In the genomic region with DNA sequence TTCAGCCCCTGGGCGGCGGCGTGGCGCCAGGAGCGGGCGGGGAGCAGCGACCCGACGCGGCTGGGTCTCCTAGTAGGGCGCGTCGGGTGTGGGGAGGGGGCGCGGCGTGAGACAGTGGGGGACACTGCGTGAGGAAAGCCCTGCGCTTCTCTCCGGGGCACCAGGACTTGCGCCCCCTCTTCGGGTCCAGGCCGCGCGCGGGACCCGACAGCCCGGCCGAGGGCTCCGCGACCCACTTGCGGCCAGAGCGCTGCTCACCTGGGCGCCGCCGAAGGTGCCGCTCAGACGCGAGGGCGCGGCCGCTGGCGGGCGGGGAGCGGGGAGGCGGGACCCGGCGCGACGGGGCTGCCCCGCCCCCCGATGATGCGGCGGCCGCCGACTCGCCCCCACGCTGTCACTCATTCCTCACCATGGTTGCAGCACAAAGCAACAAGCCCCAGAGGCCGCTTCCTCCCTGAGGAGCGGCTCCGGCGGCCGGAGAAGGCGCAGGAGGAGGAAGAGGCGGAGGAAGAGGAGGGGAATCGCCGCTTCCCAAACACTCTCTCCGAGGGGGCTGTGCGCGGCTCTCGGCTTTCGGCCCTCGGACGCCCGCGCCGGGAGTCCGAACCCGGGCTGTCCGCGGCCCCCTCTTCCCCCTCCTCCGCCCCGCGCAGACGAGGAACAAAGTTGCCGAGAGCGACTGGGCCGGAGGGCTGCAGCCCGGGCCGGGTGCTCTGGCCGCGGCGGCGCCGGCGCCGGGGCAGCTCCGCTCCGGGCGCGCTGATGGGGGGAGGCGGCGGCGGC, we compare ENCODE assay signal across 1 cellular context.
TF ChIP-seq lines count a peak whose summit lies in the region.

A gene with protein sequence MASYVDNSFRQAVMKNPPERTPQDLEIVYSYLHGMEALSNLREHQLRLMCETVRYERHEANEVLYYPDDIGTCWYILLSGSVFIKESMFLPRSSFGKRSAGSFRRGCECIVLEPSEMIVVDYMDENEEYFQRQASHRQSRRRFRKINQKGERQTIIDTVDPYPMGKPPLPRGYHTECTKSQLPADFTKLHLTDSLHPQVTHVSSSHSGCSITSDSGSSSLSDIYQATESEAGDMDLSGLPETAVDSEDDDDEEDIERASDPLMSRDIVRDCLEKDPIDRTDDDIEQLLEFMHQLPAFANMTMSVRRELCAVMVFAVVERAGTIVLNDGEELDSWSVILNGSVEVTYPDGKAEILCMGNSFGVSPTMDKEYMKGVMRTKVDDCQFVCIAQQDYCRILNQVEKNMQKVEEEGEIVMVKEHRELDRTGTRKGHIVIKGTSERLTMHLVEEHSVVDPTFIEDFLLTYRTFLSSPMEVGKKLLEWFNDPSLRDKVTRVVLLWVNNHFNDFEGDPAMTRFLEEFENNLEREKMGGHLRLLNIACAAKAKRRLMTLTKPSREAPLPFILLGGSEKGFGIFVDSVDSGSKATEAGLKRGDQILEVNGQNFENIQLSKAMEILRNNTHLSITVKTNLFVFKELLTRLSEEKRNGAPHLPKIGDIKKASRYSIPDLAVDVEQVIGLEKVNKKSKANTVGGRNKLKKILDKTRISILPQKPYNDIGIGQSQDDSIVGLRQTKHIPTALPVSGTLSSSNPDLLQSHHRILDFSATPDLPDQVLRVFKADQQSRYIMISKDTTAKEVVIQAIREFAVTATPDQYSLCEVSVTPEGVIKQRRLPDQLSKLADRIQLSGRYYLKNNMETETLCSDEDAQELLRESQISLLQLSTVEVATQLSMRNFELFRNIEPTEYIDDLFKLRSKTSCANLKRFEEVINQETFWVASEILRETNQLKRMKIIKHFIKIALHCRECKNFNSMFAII (N-terminal part only) (plus strand): TSS at position 457 of the 783 bp plus-strand sequence. CDS start 1,084 bp downstream, outside the sequence.

TF ChIP-seq in SK-N-SH treated with all-trans-retinoic acid at 6 μM for 48 hours, 23 proteins besides CTCF, POLR2A, EP300 and RAD21 (continued from another document):
- TF ChIP-seq, protein P1, sequence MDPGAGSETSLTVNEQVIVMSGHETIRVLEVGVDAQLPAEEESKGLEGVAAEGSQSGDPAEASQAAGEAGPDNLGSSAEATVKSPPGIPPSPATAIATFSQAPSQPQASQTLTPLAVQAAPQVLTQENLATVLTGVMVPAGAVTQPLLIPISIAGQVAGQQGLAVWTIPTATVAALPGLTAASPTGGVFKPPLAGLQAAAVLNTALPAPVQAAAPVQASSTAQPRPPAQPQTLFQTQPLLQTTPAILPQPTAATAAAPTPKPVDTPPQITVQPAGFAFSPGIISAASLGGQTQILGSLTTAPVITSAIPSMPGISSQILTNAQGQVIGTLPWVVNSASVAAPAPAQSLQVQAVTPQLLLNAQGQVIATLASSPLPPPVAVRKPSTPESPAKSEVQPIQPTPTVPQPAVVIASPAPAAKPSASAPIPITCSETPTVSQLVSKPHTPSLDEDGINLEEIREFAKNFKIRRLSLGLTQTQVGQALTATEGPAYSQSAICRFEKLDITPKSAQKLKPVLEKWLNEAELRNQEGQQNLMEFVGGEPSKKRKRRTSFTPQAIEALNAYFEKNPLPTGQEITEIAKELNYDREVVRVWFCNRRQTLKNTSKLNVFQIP (CRISPR knock-in tag; IDR thresholded peaks at IDR 0.05; ENCODE audit: borderline replicate concordance, low read depth) = no peak
- TF ChIP-seq TOX (CRISPR knock-in tag; IDR thresholded peaks at IDR 0.05; ENCODE audit: borderline replicate concordance) = no peak
- TF ChIP-seq ZFP30 (CRISPR knock-in tag; IDR thresholded peaks at IDR 0.05) = no peak
- TF ChIP-seq ESRRG (CRISPR knock-in tag; IDR thresholded peaks at IDR 0.05) = no peak
TF ChIP-seq in SK-N-SH treated with all-trans-retinoic acid at 6 μM for 48 hours: peak in this region for 0.
